In the genomic region with DNA sequence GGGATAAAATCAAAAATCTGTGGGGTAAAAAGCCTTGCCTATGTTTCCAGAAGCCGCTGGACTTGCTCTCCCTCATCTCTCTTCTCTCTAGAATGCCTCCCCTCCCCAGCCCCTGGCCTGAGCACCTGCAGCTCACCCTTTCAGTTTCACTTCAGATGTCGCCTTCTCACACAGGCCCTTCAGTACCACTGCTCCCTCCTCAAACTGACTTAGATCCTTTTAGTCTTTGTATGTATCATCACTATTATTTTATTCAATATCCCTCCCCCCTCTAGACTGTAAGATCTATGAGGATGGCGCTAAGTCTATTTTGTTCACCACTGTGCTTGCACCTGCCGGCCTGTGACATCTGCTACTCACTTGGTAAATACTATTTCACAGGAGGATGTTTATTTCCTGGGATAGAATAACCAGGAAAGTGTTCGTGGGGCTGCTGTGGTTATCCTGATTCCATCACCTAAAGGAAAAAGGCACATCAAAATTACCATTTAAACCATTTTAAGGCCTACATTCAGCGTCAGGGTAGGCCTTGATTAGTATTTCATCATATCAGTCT, we compare ENCODE assay signal across 8 cellular contexts.
DNase-seq lines count a peak whose midpoint lies in the region; ATAC-seq and TF ChIP-seq lines count a peak whose summit lies in the region.

No MANE protein-coding gene starts in this region.

- H3K9me3 Mint-ChIP-seq in glutamatergic neuron (ENCODE audit: unreplicated experiment), result peaks cover 2% of the 10 kb centered on the region

- H3K27me3 Mint-ChIP-seq in glutamatergic neuron (ENCODE audit: unreplicated experiment), result peaks cover 5% of the 10 kb centered on the region

- no peak for TF ChIP-seq CTCF in glutamatergic neuron (IDR thresholded peaks at IDR 0.05; ENCODE audit: partially characterized antibody, unreplicated experiment)

- H3K27ac Mint-ChIP-seq in glutamatergic neuron (ENCODE audit: unreplicated experiment), result peak overlapping the region; percentile 56

- H3K36me3 Mint-ChIP-seq in glutamatergic neuron (ENCODE audit: unreplicated experiment), result no peaks in the 10 kb centered on the region

- ATAC-seq in GM18858 (IDR thresholded peaks at IDR 0.05; ENCODE audit: unreplicated experiment) (peak; percentile 83), HG02759 (IDR thresholded peaks at IDR 0.05; ENCODE audit: unreplicated experiment) (peak; percentile 92)

- DNase-seq in NCI-H345 (lab: John Stamatoyannopoulos, UW), result peak; percentile 82
- no peak for DNase-seq in glutamatergic neuron
- DNase-seq in glomerular visceral epithelial cell (ENCODE audit: extremely low spot score), result no peak
- no peak for DNase-seq in C1 segment of cervical spinal cord (lab: John Stamatoyannopoulos, UW)
- no peak for DNase-seq in iPS-NIHi11 (ENCODE audit: low spot score)
- DNase-seq in NOMO-1 (lab: John Stamatoyannopoulos, UW; ENCODE audit: unreplicated experiment in 2 of 2), result no peak

- H3K4me3 Mint-ChIP-seq in glutamatergic neuron (ENCODE audit: unreplicated experiment), result peak overlapping the region; percentile 32

- H3K4me1 Mint-ChIP-seq in glutamatergic neuron (ENCODE audit: low read depth, unreplicated experiment), result peaks cover 14% of the 10 kb centered on the region
